In the genomic region with DNA sequence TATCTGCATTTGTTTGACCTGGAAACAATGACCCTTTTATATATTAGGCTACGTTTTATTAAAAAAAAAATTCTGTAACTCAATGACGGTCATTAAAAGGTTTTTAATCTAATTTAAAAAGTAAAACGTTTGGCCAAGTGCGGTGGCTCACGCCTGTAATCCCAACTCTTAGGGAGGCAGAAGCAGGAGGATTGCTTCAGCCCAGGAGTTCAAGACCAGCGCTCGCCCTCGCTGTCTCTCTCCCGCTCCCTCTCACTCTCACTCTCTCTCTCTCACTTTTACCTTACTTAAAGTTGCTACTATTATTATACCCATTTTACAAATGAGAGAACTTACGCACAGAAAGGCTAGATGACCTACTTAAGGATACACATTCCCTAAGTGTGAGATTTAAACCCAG, we compare ENCODE assay signal across 8 cellular contexts. TPM values are rescaled to one million over a fixed set of nuclear protein-coding genes. Genes with fewer than 3 reads are reported as not detected.
A peak's percentile ranks its signal among the peaks of the same experiment; 100 is the strongest.
DNase-seq lines count a peak whose midpoint lies in the region; ATAC-seq and TF ChIP-seq lines count a peak whose summit lies in the region.

No MANE protein-coding gene starts in this region.

- H2BK120ac ChIP-seq in H9 (ENCODE audit: low read depth, low read length, poor library complexity, severe bottlenecking), result no peak overlapping the region

- H3K9me3 Mint-ChIP-seq in H9, result no peaks in the 10 kb centered on the region

- no peak overlapping the region for H3K56ac ChIP-seq in H9 (ENCODE audit: insufficient read length, low read depth, low read length)

- H3K9ac ChIP-seq in H9 (ENCODE audit: extremely low read depth, insufficient read length, low read length) (no peak overlapping the region), skeletal muscle satellite cell (ENCODE audit: low read depth, low read length) (peak overlapping the region; percentile 92)

- no peaks in the 10 kb centered on the region for H3K36me3 ChIP-seq in skeletal muscle satellite cell (ENCODE audit: insufficient read depth, low read length)

- no peak overlapping the region for H3K27ac ChIP-seq in H9 (ENCODE audit: insufficient read length, low read depth, low read length)

- H2BK20ac ChIP-seq in H9 (ENCODE audit: low read depth, low read length, poor library complexity, severe bottlenecking), result no peak overlapping the region

- H2BK12ac ChIP-seq in H9 (ENCODE audit: insufficient read length, low read depth, low read length), result no peak overlapping the region

- H3K9me3 ChIP-seq in H9 (ENCODE audit: control insufficient read depth, low read depth, low read length) (no peaks in the 10 kb centered on the region), T-helper 17 cell (ENCODE audit: control insufficient read depth, low read length, poor library complexity, severe bottlenecking) (no peaks in the 10 kb centered on the region), skeletal muscle satellite cell (replicated peaks; ENCODE audit: low read length) (no peaks in the 10 kb centered on the region)

- TF ChIP-seq CTCF in H9 (conservative IDR thresholded peaks at IDR 0.05) (no peak), foreskin fibroblast (IDR thresholded peaks at IDR 0.05; ENCODE audit: low read depth, low read length) (no peak)

- H3T11ph ChIP-seq in H9 (ENCODE audit: low read length), result no peak overlapping the region

- no peaks in the 10 kb centered on the region for H3K27me3 ChIP-seq in H9 (ENCODE audit: insufficient read depth, low read length)
- no peaks in the 10 kb centered on the region for H3K27me3 ChIP-seq in skeletal muscle satellite cell (ENCODE audit: control insufficient read depth, insufficient read depth, low read length)

- ATAC-seq in T-helper 17 cell (no peak), GM18907 (IDR thresholded peaks at IDR 0.05; ENCODE audit: unreplicated experiment) (no peak)

- peaks cover 2% of the 10 kb centered on the region for H3K4me1 ChIP-seq in H9 (ENCODE audit: insufficient read depth, low read length)
- H3K4me1 ChIP-seq in skeletal muscle satellite cell (ENCODE audit: control insufficient read depth, insufficient read depth, low read length), result peaks cover 15% of the 10 kb centered on the region

- H3K4me3 Mint-ChIP-seq in H9 (peak overlapping the region; percentile 94 to 97), T-helper 17 cell (peak overlapping the region; percentile 58)

- no peak overlapping the region for H2BK5ac ChIP-seq in H9 (ENCODE audit: insufficient read length, low read length)

- peak overlapping the region; percentile 92 for H3K4me2 ChIP-seq in H9 (ENCODE audit: insufficient read depth, insufficient read length, low read length)
- peak overlapping the region; percentile 88 for H3K4me2 ChIP-seq in skeletal muscle satellite cell (ENCODE audit: low read length)

- H3K27ac Mint-ChIP-seq in H9, result no peak overlapping the region
- peak overlapping the region; percentile 95 for H3K27ac Mint-ChIP-seq in T-helper 17 cell

- no peak overlapping the region for H2AK5ac ChIP-seq in H9 (ENCODE audit: insufficient read length, low read length)

- no CpG with 5 or more reads among the region's 10 CpGs for WGBS in H9 (ENCODE audit: extremely low coverage, insufficient read length, low lambda C conversion rate)

- peaks cover 17 to 43% of the 10 kb centered on the region in 2 experiments for H3K4me1 Mint-ChIP-seq in H9
- H3K4me1 Mint-ChIP-seq in T-helper 17 cell, result peaks cover 23% of the 10 kb centered on the region

- H4K8ac ChIP-seq in H9 (replicated peaks; ENCODE audit: insufficient read length, low read depth, low read length), result no peak overlapping the region

- H4K20me1 ChIP-seq in H9 (ENCODE audit: control insufficient read depth, insufficient read depth, insufficient read length), result no peaks in the 10 kb centered on the region

- peaks cover 9% of the 10 kb centered on the region for H3K79me2 ChIP-seq in H9 (ENCODE audit: insufficient read depth, low read length)

- no peak overlapping the region for H4K5ac ChIP-seq in H9 (ENCODE audit: insufficient read length, low read depth, low read length)

- H2BK15ac ChIP-seq in H9 (ENCODE audit: low read depth, low read length), result no peak overlapping the region

- no peak overlapping the region for H3K23ac ChIP-seq in H9 (ENCODE audit: insufficient read length, low read depth, low read length)

- DNase-seq in H9 (no peak), T-helper 17 cell (no peak), foreskin fibroblast (no peak), pons (ENCODE audit: low spot score) (no peak), medulla oblongata (ENCODE audit: extremely low spot score) (no peak), cerebellar cortex (ENCODE audit: low spot score) (no peak)

- no peak overlapping the region for H4K91ac ChIP-seq in H9 (ENCODE audit: insufficient read length, low read depth, low read length)

- H3K4ac ChIP-seq in H9 (ENCODE audit: low read depth, low read length), result no peak overlapping the region

- no peak overlapping the region for H3K18ac ChIP-seq in H9 (ENCODE audit: insufficient read length, low read depth, low read length)

- H3K4me3 ChIP-seq in foreskin fibroblast (ENCODE audit: low read depth in 1 of 2, low read length in 2 of 2), result peak overlapping the region; percentile 83
- H3K4me3 ChIP-seq in skeletal muscle satellite cell (ENCODE audit: low read length), result peak overlapping the region; percentile 96

- H3K36me3 Mint-ChIP-seq in H9 (ENCODE audit: insufficient read depth in 1 of 3, low read depth in 3 of 3), result peaks cover 4 to 22% (median 18%) of the 10 kb centered on the region in 3 experiments; a peak in 5 of 7 replicates
- H3K36me3 Mint-ChIP-seq in T-helper 17 cell (ENCODE audit: low read depth), result peaks cover 10% of the 10 kb centered on the region

- no peaks in the 10 kb centered on the region for H3K79me1 ChIP-seq in H9 (ENCODE audit: insufficient read depth, low read depth, low read length, poor library complexity, severe bottlenecking)

- no peak overlapping the region for H3K14ac ChIP-seq in H9 (ENCODE audit: insufficient read depth, low read length)

- H2AFZ ChIP-seq in H9 (ENCODE audit: low read length), result no peak overlapping the region

- H3K27me3 Mint-ChIP-seq in H9 (ENCODE audit: low read depth), result no peaks in the 10 kb centered on the region; the same call in 1 of the 2 replicates
- H3K27me3 Mint-ChIP-seq in T-helper 17 cell, result no peaks in the 10 kb centered on the region

- H3K23me2 ChIP-seq in H9 (ENCODE audit: insufficient read length, low read depth, low read length, poor library complexity, severe bottlenecking), result peaks cover 5% of the 10 kb centered on the region

RNA-seq across cellular contexts. Expression of a gene that starts 0.8 kb away (rescaled TPM):
- total RNA-seq in H9 (2021) (28.8 and 29.7 TPM in 2 replicates), T-helper 17 cell (10 to 100 TPM in 1 of 2 donors, 1 to 10 TPM in 1; 6.6 to 10.7 TPM)
- total RNA-seq in skeletal muscle satellite cell (2012; rRNA removed), result 7.9 and 16.0 TPM in 2 replicates
